In genomic region chr9:135148386-135148785, GRCh38 we compare ENCODE assay signal across 17 cellular contexts.
DNase-seq lines count a peak whose midpoint lies in the region; ATAC-seq, FAIRE-seq and TF ChIP-seq lines count a peak whose summit lies in the region.
"Had no signal": no experiment of that assay in that cellular context is flagged by ENCODE, and none has a peak within 500 bp of the region (broad histone marks: within the 10 kb centered on the region; RNA-seq: fewer than 3 reads in every experiment).

No MANE protein-coding gene starts in this region.

- 0 out of 2 replicates have a peak overlapping the region, but pooled peaks have one; percentile 29 for H2BK15ac ChIP-seq in H1 (ENCODE audit: low read length)

- TF ChIP-seq CTCF in brain (conservative IDR thresholded peaks at IDR 0.05): no peak
- TF ChIP-seq CTCF in H1 (IDR thresholded peaks at IDR 0.05; ENCODE audit: control extremely low read depth in 1 of 3, insufficient read depth in 1 of 3, low read depth in 1 of 3, low read length in 3 of 3): no peak
- no peak for TF ChIP-seq CTCF in osteoblast (IDR thresholded peaks at IDR 0.05; ENCODE audit: extremely low read depth, low read depth, low read length)
- TF ChIP-seq CTCF in colonic mucosa (IDR thresholded peaks at IDR 0.05): no peak

- peak overlapping the region; percentile 35; the same call in 1 of the 2 replicates for H2BK5ac ChIP-seq in H1 (ENCODE audit: low read depth, low read length)

- TF ChIP-seq RAD21 in H1 (IDR thresholded peaks at IDR 0.05 in 1 of 2, conservative IDR thresholded peaks at IDR 0.05 in 1 of 2; ENCODE audit: low read depth in 2 of 2, low read length in 2 of 2): no peak

- intact Hi-C loops in colonic mucosa (cut with DNase I): no loop called here

- no peak overlapping the region for H3K4me2 ChIP-seq in H1 (ENCODE audit: insufficient read depth in 1 of 2, low read depth in 2 of 2, low read length in 2 of 2)
- no peak overlapping the region for H3K4me2 ChIP-seq in osteoblast (ENCODE audit: insufficient read depth, low read length)

- H3K27me3 ChIP-seq in H1 (replicated peaks in 1 of 4; ENCODE audit: control insufficient read depth in 3 of 4, extremely low read depth in 1 of 4, insufficient read depth in 3 of 4, low read length in 3 of 4) (no peaks in the 10 kb centered on the region; a peak in 2 of 7 replicates), osteoblast (ENCODE audit: insufficient read depth, low read length) (no peaks in the 10 kb centered on the region), colonic mucosa (no peaks in the 10 kb centered on the region)
- H3K27me3 ChIP-seq: BE2C had no signal

- no peak for TF ChIP-seq POLR2A in H1 (IDR thresholded peaks at IDR 0.05; ENCODE audit: control extremely low read depth in 1 of 2, low read depth in 2 of 2, low read length in 2 of 2)

- no peak overlapping the region for H2BK12ac ChIP-seq in H1 (ENCODE audit: low read depth, low read length)

- no peak overlapping the region for H3K4ac ChIP-seq in H1 (replicated peaks; ENCODE audit: insufficient read length, low read depth, low read length)

- no peaks in the 10 kb centered on the region for H3K36me3 Mint-ChIP-seq in brain
- H3K36me3 Mint-ChIP-seq: CD4-positive, CD25-positive, alpha-beta regulatory T cell; IgD-negative memory B cell had no signal

- H3K18ac ChIP-seq in H1 (ENCODE audit: extremely low read depth, low read length): no peak overlapping the region

- H3K9me3 ChIP-seq in H1 (ENCODE audit: insufficient read depth in 2 of 2, low read depth in 1 of 2, low read length in 1 of 2) (peaks cover 0 to 9% of the 10 kb centered on the region in 2 experiments; a peak in 1 of 4 replicates), osteoblast (ENCODE audit: low read depth, low read length) (no peaks in the 10 kb centered on the region), colonic mucosa (no peaks in the 10 kb centered on the region)
- H3K9me3 ChIP-seq: BE2C, Caco-2, HAP-1 had no signal

- 87% methylated on average over 7 of the region's 7 CpGs; no CpG with 5 or more reads in 1 of the 2 experiments for WGBS in H1 (ENCODE audit: extremely low coverage in 1 of 2, insufficient coverage in 1 of 2, insufficient read length in 1 of 2, insufficient replicate concordance in 2 of 2, low coverage in 1 of 2, low lambda C conversion rate in 2 of 2, missing lambda C conversion rate in 1 of 2), 2 experiments

- H3K4me3 Mint-ChIP-seq in brain: no peak overlapping the region
- H3K4me3 Mint-ChIP-seq: CD4-positive, CD25-positive, alpha-beta regulatory T cell; IgD-negative memory B cell had no signal

- H3K4me3 ChIP-seq in H1 (ENCODE audit: extremely low read depth in 1 of 4, insufficient read depth in 2 of 4, low read depth in 3 of 4, low read length in 4 of 4): no peak overlapping the region
- no peak overlapping the region for H3K4me3 ChIP-seq in osteoblast (ENCODE audit: insufficient read depth, low read length)
- H3K4me3 ChIP-seq in colonic mucosa: no peak overlapping the region
- H3K4me3 ChIP-seq: HAP-1 had no signal

- ATAC-seq in GM21723 (IDR thresholded peaks at IDR 0.05; ENCODE audit: unreplicated experiment): no peak
- ATAC-seq: HepG2 had no signal

- no peaks in the 10 kb centered on the region for H4K20me1 ChIP-seq in H1 (replicated peaks in 1 of 2; ENCODE audit: control insufficient read depth in 1 of 2, insufficient read depth in 2 of 2, low read length in 2 of 2)
- no peaks in the 10 kb centered on the region for H4K20me1 ChIP-seq in osteoblast (ENCODE audit: insufficient read depth, low read length)

- FAIRE-seq in H1 (lab: Jason Lieb, UNC): no peak
- FAIRE-seq: D721Med, HepG2 had no signal

- H3K27me3 Mint-ChIP-seq in brain: peaks cover 25% of the 10 kb centered on the region
- H3K27me3 Mint-ChIP-seq: CD4-positive, CD25-positive, alpha-beta regulatory T cell had no signal

- H3K27ac Mint-ChIP-seq in brain: peak overlapping the region in 3 of 5 experiments; percentile 67 to 90 (median 89)
- H3K27ac Mint-ChIP-seq: CD4-positive, CD25-positive, alpha-beta regulatory T cell; IgD-negative memory B cell had no signal

- H4K5ac ChIP-seq in H1 (ENCODE audit: insufficient read length, low read depth, low read length): no peak overlapping the region

- H3K36me3 ChIP-seq in H1 (ENCODE audit: control insufficient read depth in 2 of 4, insufficient read depth in 4 of 4, low read length in 3 of 4): no peaks in the 10 kb centered on the region
- no peaks in the 10 kb centered on the region for H3K36me3 ChIP-seq in osteoblast (ENCODE audit: insufficient read depth, low read length)
- H3K36me3 ChIP-seq in colonic mucosa: no peaks in the 10 kb centered on the region
- H3K36me3 ChIP-seq: BE2C, HAP-1 had no signal

- H3K4me1 Mint-ChIP-seq in brain: peaks cover 17% of the 10 kb centered on the region
- H3K4me1 Mint-ChIP-seq: CD4-positive, CD25-positive, alpha-beta regulatory T cell; IgD-negative memory B cell had no signal

- H2BK120ac ChIP-seq in H1 (replicated peaks; ENCODE audit: low read depth, low read length): no peak overlapping the region

- no peak overlapping the region for H4K91ac ChIP-seq in H1 (replicated peaks; ENCODE audit: insufficient read length, low read length)

- no peak overlapping the region for H2AK5ac ChIP-seq in H1 (ENCODE audit: low read depth, low read length)

- H3K23me2 ChIP-seq in H1 (ENCODE audit: low read depth, low read length): no peaks in the 10 kb centered on the region

- H3K23ac ChIP-seq in H1 (ENCODE audit: insufficient read length): no peak overlapping the region

- H3K79me2 ChIP-seq in H1 (ENCODE audit: control insufficient read depth in 1 of 2, insufficient read depth in 2 of 2, low read length in 2 of 2): no peaks in the 10 kb centered on the region
- no peaks in the 10 kb centered on the region for H3K79me2 ChIP-seq in osteoblast (ENCODE audit: insufficient read depth, low read length)

- H3K27ac ChIP-seq in H1 (ENCODE audit: low read depth, low read length) (no peak overlapping the region), osteoblast (ENCODE audit: low read depth, low read length) (no peak overlapping the region), colonic mucosa (no peak overlapping the region)

- H3K9me3 Mint-ChIP-seq in brain: peaks cover 0 to 21% (median 8%) of the 10 kb centered on the region in 5 experiments

- H3K79me1 ChIP-seq in H1 (ENCODE audit: low read depth, low read length): no peaks in the 10 kb centered on the region

- H2BK20ac ChIP-seq in H1 (ENCODE audit: low read length): no peak overlapping the region

- no peak overlapping the region for H2AFZ ChIP-seq in H1 (ENCODE audit: low read length)
- no peak overlapping the region for H2AFZ ChIP-seq in osteoblast (ENCODE audit: low read length)

- no peak overlapping the region for H3K9ac ChIP-seq in H1 (replicated peaks in 1 of 4; ENCODE audit: extremely low read depth in 1 of 4, low read depth in 3 of 4, low read length in 3 of 4)
- no peak overlapping the region for H3K9ac ChIP-seq in colonic mucosa (ENCODE audit: low read depth in 2 of 2, low read length in 2 of 2)

- H3K14ac ChIP-seq in H1 (ENCODE audit: insufficient read length): no peak overlapping the region

- TF ChIP-seq EP300 in H1 (IDR thresholded peaks at IDR 0.05; ENCODE audit: borderline replicate concordance in 1 of 2, low read depth in 2 of 2, low read length in 2 of 2): no peak

- CTCF ChIA-PET in H1 (lab: Charles Lee; ENCODE audit: partially characterized antibody): interaction anchor here (0.6 kb wide), 1 partner anchor 40 kb away, joined by 4 read pairs; no protein-coding TSS in a partner anchor

- H3K4me1 ChIP-seq in H1 (replicated peaks in 1 of 4; ENCODE audit: control insufficient read depth in 3 of 4, insufficient read depth in 4 of 4, low read length in 3 of 4): peaks cover 0 to 16% (median 8%) of the 10 kb centered on the region in 4 experiments; a peak in 5 of 7 replicates
- H3K4me1 ChIP-seq in osteoblast (ENCODE audit: insufficient read depth, low read length): no peaks in the 10 kb centered on the region
- no peaks in the 10 kb centered on the region for H3K4me1 ChIP-seq in colonic mucosa
- H3K4me1 ChIP-seq: HAP-1 had no signal

- H4K8ac ChIP-seq in H1 (ENCODE audit: extremely low read depth, insufficient read depth, low read length): no peak overlapping the region

- POLR2A ChIA-PET in H1 (lab: Charles Lee; ENCODE audit: partially characterized antibody): no interaction called here

- DNase-seq in G401 (ENCODE audit: low spot score) (peak; percentile 79), H1 (ENCODE audit: low read depth in 1 of 2, low spot score in 2 of 2) (no peak), osteoblast (ENCODE audit: insufficient read length, low spot score, missing footprints) (peak; percentile 65), NCI-H1105 (lab: John Stamatoyannopoulos, UW) (no peak), colonic mucosa (no peak)
- DNase-seq: ACHN; BE2C; Caco-2; CD4-positive, CD25-positive, alpha-beta regulatory T cell; GDM1; GOT3 had no signal

- no peak overlapping the region for H3K56ac ChIP-seq in H1 (replicated peaks; ENCODE audit: insufficient read length, low read depth, low read length)

- in situ Hi-C loops in G401 (cut with HindIII; ENCODE audit: low sequenced_read_pairs): no loop called here

TF ChIP-seq in H1, 55 proteins besides CTCF, POLR2A, EP300 and RAD21:
- TF ChIP-seq CTBP2 (IDR thresholded peaks at IDR 0.05; ENCODE audit: borderline replicate concordance, insufficient read depth, insufficient read length, low read length) (no peak), SIRT6 (IDR thresholded peaks at IDR 0.05; ENCODE audit: low read length) (no peak)

Comparison
In these comparisons a context has a peak if more than half of its experiments do, and no peak if none do; other contexts are left out.
1. DNase-seq: peak in G401 (single experiment) and osteoblast (single experiment); none in H1 (0 of 2), NCI-H1105 (single experiment) and colonic mucosa (single experiment).